Comparison of ENCODE assay signal across 12 cellular contexts in genomic region chr12:95224202-95225170, GRCh38. TPM values are rescaled to one million over a fixed set of nuclear protein-coding genes. Genes with fewer than 3 reads are reported as not detected.
DNase-seq lines count a peak whose midpoint lies in the region; ATAC-seq, FAIRE-seq and TF ChIP-seq lines count a peak whose summit lies in the region.
"Had no signal": no experiment of that assay in that cellular context is flagged by ENCODE, and none has a peak within 500 bp of the region (broad histone marks: within the 10 kb centered on the region; RNA-seq: fewer than 3 reads in every experiment).

No MANE protein-coding gene starts in this region.

- H2BK5ac ChIP-seq in IMR-90 (ENCODE audit: low read depth, low read length, poor library complexity, severe bottlenecking) = no peak overlapping the region
- no peak overlapping the region for H2BK5ac ChIP-seq in mesenchymal stem cell (ENCODE audit: low read depth, low read length, poor library complexity, severe bottlenecking)

- dilution Hi-C loops in IMR-90 (cut with HindIII; ENCODE audit: low sequenced_read_pairs, unreplicated experiment) = no loop called here

- H4K91ac ChIP-seq in IMR-90 (ENCODE audit: insufficient read depth, low read depth, low read length) = no peak overlapping the region
- H4K91ac ChIP-seq in mesenchymal stem cell (ENCODE audit: low read length) = no peak overlapping the region

- H2BK120ac ChIP-seq in IMR-90 (ENCODE audit: low read depth, low read length) (no peak overlapping the region), mesenchymal stem cell (ENCODE audit: low read depth, low read length) (no peak overlapping the region)

- peaks cover 12 to 56% of the 10 kb centered on the region in 2 experiments; a peak in 3 of 4 replicates for H3K79me1 ChIP-seq in IMR-90 (ENCODE audit: low read depth in 1 of 2, low read length in 2 of 2)
- peaks cover 4% of the 10 kb centered on the region for H3K79me1 ChIP-seq in mesenchymal stem cell (replicated peaks; ENCODE audit: low read length, poor library complexity, severe bottlenecking)

- H3K27me3 Mint-ChIP-seq in activated CD4-positive, alpha-beta T cell treated with anti-CD3 and anti-CD28 coated beads for 36 hours = no peaks in the 10 kb centered on the region
- H3K27me3 Mint-ChIP-seq in activated CD4-positive, alpha-beta T cell treated with anti-CD3 and anti-CD28 coated beads, Interleukin-2, amount 10 ng/mL, durations not matched to agents 7 days and 5 days = no peaks in the 10 kb centered on the region
- H3K27me3 Mint-ChIP-seq in astrocyte (ENCODE audit: low read depth, unreplicated experiment) = no peaks in the 10 kb centered on the region

- intact Hi-C loops in activated CD4-positive, alpha-beta T cell treated with anti-CD3 and anti-CD28 coated beads for 36 hours (cut with DNase I, micrococcal nuclease) = no loop called here
- intact Hi-C loops in IMR-90 (cut with micrococcal nuclease) = loop anchor here (5.0 kb wide), 1 partner anchor 38 kb away; no protein-coding TSS in a partner anchor

- 0 out of 2 replicates have a peak overlapping the region, but pooled peaks have one; percentile 33 for H3K23ac ChIP-seq in IMR-90 (ENCODE audit: low read depth, low read length)
- no peak overlapping the region for H3K23ac ChIP-seq in mesenchymal stem cell (ENCODE audit: low read length in 2 of 2)

- WGBS in IMR-90 (ENCODE audit: extremely low coverage in 2 of 2, insufficient read length in 1 of 2), 2 experiments = 100% methylated on average over 2 of the region's 8 CpGs; no CpG with 5 or more reads in 1 of the 2 experiments
- 97% methylated on average over 7 of the region's 8 CpGs for whole genome bisulfite sequencing in mesenchymal stem cell

- H2BK12ac ChIP-seq in mesenchymal stem cell (ENCODE audit: low read length in 2 of 2) = peak overlapping the region in 1 of 2 experiments; percentile 24

- CTCF ChIA-PET in activated CD4-positive, alpha-beta T cell treated with anti-CD3 and anti-CD28 coated beads for 36 hours (lab: Charles Lee) = interaction anchor here (0.6 to 0.8 kb wide), 3 partner anchors 247 to 764 kb away, joined by 3 read pairs; no protein-coding TSS in a partner anchor
- CTCF ChIA-PET in activated CD4-positive, alpha-beta T cell treated with anti-CD3 and anti-CD28 coated beads, Interleukin-2, amount 10 ng/mL, durations not matched to agents 7 days and 5 days (lab: Charles Lee) = no interaction called here
- CTCF ChIA-PET in IMR-90 (lab: Yijun Ruan, JAX) = interaction anchor here (1.0 kb wide), 1 partner anchor 110 kb away, joined by 3 read pairs; no protein-coding TSS in a partner anchor

- no peak overlapping the region for H4K5ac ChIP-seq in IMR-90 (ENCODE audit: low read depth, low read length)

- DNase-seq in activated CD4-positive, alpha-beta T cell treated with anti-CD3 and anti-CD28 coated beads for 36 hours = peak; percentile 40
- DNase-seq in activated CD4-positive, alpha-beta T cell treated with anti-CD3 and anti-CD28 coated beads, Interleukin-2, amount 10 ng/mL, durations not matched to agents 7 days and 5 days = no peak
- DNase-seq in IMR-90 (peak; percentile 84), astrocyte (ENCODE audit: low read depth) (peak; percentile 84), mesenchymal stem cell (peak; percentile 67), cortex of kidney (lab: John Stamatoyannopoulos, UW) (no peak), NCI-H1417 treated with DMSO at 0.1 percent for 48 hours (lab: John Stamatoyannopoulos, UW) (no peak)
- DNase-seq: activated CD8-positive, alpha-beta memory T cell treated with anti-CD3 and anti-CD28 coated beads, Interleukin-2, amount 50 U/mL, for 4 hours; dorsolateral prefrontal cortex; GDM1 had no signal

- peaks cover 30% of the 10 kb centered on the region for H3K36me3 Mint-ChIP-seq in activated CD4-positive, alpha-beta T cell treated with anti-CD3 and anti-CD28 coated beads for 36 hours (ENCODE audit: low read depth)
- H3K36me3 Mint-ChIP-seq in activated CD4-positive, alpha-beta T cell treated with anti-CD3 and anti-CD28 coated beads, Interleukin-2, amount 10 ng/mL, durations not matched to agents 7 days and 5 days (ENCODE audit: low read depth) = peaks cover 13% of the 10 kb centered on the region
- H3K36me3 Mint-ChIP-seq in astrocyte (ENCODE audit: low read depth, unreplicated experiment) = peaks cover 5% of the 10 kb centered on the region

- peak overlapping the region; percentile 70 for H3K27ac Mint-ChIP-seq in activated CD4-positive, alpha-beta T cell treated with anti-CD3 and anti-CD28 coated beads for 36 hours
- no peak overlapping the region for H3K27ac Mint-ChIP-seq in activated CD4-positive, alpha-beta T cell treated with anti-CD3 and anti-CD28 coated beads, Interleukin-2, amount 10 ng/mL, durations not matched to agents 7 days and 5 days
- peak overlapping the region; percentile 73 for H3K27ac Mint-ChIP-seq in astrocyte (ENCODE audit: unreplicated experiment)

- in situ Hi-C loops in IMR-90 (cut with MboI; ENCODE audit: low sequenced_read_pairs) = no loop called here

- H3K9me3 ChIP-seq in IMR-90 (ENCODE audit: control insufficient read depth, insufficient read depth, low read length) = no peaks in the 10 kb centered on the region
- no peaks in the 10 kb centered on the region for H3K9me3 ChIP-seq in astrocyte (ENCODE audit: insufficient read depth, low read depth, low read length)
- H3K9me3 ChIP-seq in mesenchymal stem cell (ENCODE audit: control insufficient read depth, low read length) = no peaks in the 10 kb centered on the region

- H2AK5ac ChIP-seq in IMR-90 (ENCODE audit: low read depth, low read length) (0 out of 2 replicates have a peak overlapping the region, but pooled peaks have one; percentile 21), mesenchymal stem cell (ENCODE audit: low read length, severe bottlenecking) (no peak overlapping the region)

- H3K9me3 Mint-ChIP-seq in activated CD4-positive, alpha-beta T cell treated with anti-CD3 and anti-CD28 coated beads for 36 hours (ENCODE audit: low read depth) = no peaks in the 10 kb centered on the region
- peaks cover 2% of the 10 kb centered on the region for H3K9me3 Mint-ChIP-seq in activated CD4-positive, alpha-beta T cell treated with anti-CD3 and anti-CD28 coated beads, Interleukin-2, amount 10 ng/mL, durations not matched to agents 7 days and 5 days
- no peaks in the 10 kb centered on the region for H3K9me3 Mint-ChIP-seq in astrocyte (ENCODE audit: unreplicated experiment)

- H3K4me1 Mint-ChIP-seq in activated CD4-positive, alpha-beta T cell treated with anti-CD3 and anti-CD28 coated beads for 36 hours = peaks cover 47% of the 10 kb centered on the region
- H3K4me1 Mint-ChIP-seq in activated CD4-positive, alpha-beta T cell treated with anti-CD3 and anti-CD28 coated beads, Interleukin-2, amount 10 ng/mL, durations not matched to agents 7 days and 5 days = peaks cover 12% of the 10 kb centered on the region
- H3K4me1 Mint-ChIP-seq in astrocyte (ENCODE audit: low read depth, unreplicated experiment) = peaks cover 22% of the 10 kb centered on the region

- H3K4me3 Mint-ChIP-seq in activated CD4-positive, alpha-beta T cell treated with anti-CD3 and anti-CD28 coated beads for 36 hours = no peak overlapping the region
- H3K4me3 Mint-ChIP-seq in activated CD4-positive, alpha-beta T cell treated with anti-CD3 and anti-CD28 coated beads, Interleukin-2, amount 10 ng/mL, durations not matched to agents 7 days and 5 days = no peak overlapping the region
- H3K4me3 Mint-ChIP-seq in astrocyte (ENCODE audit: unreplicated experiment) = peak overlapping the region; percentile 43

- H2BK15ac ChIP-seq in IMR-90 (ENCODE audit: low read depth, low read length) (no peak overlapping the region; the same call in 2 of the 3 replicates), mesenchymal stem cell (ENCODE audit: low read depth, poor library complexity, severe bottlenecking) (peak overlapping the region; percentile 40)

- H2BK20ac ChIP-seq in IMR-90 (ENCODE audit: low read depth, low read length) = no peak overlapping the region

- no peak overlapping the region for H3K9ac ChIP-seq in IMR-90 (ENCODE audit: low read depth, low read length)
- no peak overlapping the region for H3K9ac ChIP-seq in astrocyte (ENCODE audit: low read length)
- no peak overlapping the region for H3K9ac ChIP-seq in mesenchymal stem cell (ENCODE audit: low read length)

- 0 out of 2 replicates have a peak overlapping the region, but pooled peaks have one; percentile 47 for H3K4ac ChIP-seq in IMR-90 (ENCODE audit: low read depth, low read length)
- H3K4ac ChIP-seq in mesenchymal stem cell (ENCODE audit: low read depth in 1 of 2, low read length in 2 of 2) = peak overlapping the region in 1 of 2 experiments; percentile 9

- H4K8ac ChIP-seq in IMR-90 (ENCODE audit: low read depth in 2 of 2, low read length in 2 of 2) (no peak overlapping the region), mesenchymal stem cell (ENCODE audit: low read length) (no peak overlapping the region)

- H3K36me3 ChIP-seq in IMR-90 (ENCODE audit: control insufficient read depth, insufficient read depth, low read length) = peaks cover 7% of the 10 kb centered on the region
- H3K36me3 ChIP-seq in astrocyte (ENCODE audit: insufficient read depth, low read length) = no peaks in the 10 kb centered on the region
- peaks cover 6 to 7% of the 10 kb centered on the region in 2 experiments for H3K36me3 ChIP-seq in mesenchymal stem cell (ENCODE audit: control insufficient read depth in 1 of 2, insufficient read depth in 2 of 2, low read depth in 1 of 2, low read length in 2 of 2)

- no TSS peak for BruUV-seq in IMR-90 (replicated peaks; lab: Mats Ljungman, UMichigan)

- H3K4me3 ChIP-seq in IMR-90 (ENCODE audit: insufficient read depth, low read depth, low read length) = no peak overlapping the region
- no peak overlapping the region for H3K4me3 ChIP-seq in astrocyte (ENCODE audit: insufficient read depth, low read depth, low read length)
- H3K4me3 ChIP-seq in mesenchymal stem cell (ENCODE audit: insufficient read depth in 1 of 2, low read depth in 1 of 2, low read length in 2 of 2) = no peak overlapping the region
- H3K4me3 ChIP-seq: dorsolateral prefrontal cortex had no signal

- peaks cover 19% of the 10 kb centered on the region for H3K9me1 ChIP-seq in IMR-90 (ENCODE audit: insufficient read depth, low read length)

- peak; percentile 95 for ATAC-seq in activated CD4-positive, alpha-beta T cell treated with anti-CD3 and anti-CD28 coated beads for 36 hours
- ATAC-seq in IMR-90 (ENCODE audit: low read depth) = peak; percentile 73
- no peak for ATAC-seq in GM19023 (IDR thresholded peaks at IDR 0.05; ENCODE audit: unreplicated experiment)

- peaks cover 11% of the 10 kb centered on the region for H3K4me1 ChIP-seq in IMR-90 (ENCODE audit: control insufficient read depth, insufficient read depth, low read length)
- H3K4me1 ChIP-seq in astrocyte (ENCODE audit: insufficient read depth, low read length) = peaks cover 7% of the 10 kb centered on the region
- H3K4me1 ChIP-seq in mesenchymal stem cell (ENCODE audit: control insufficient read depth, insufficient read depth, low read depth, low read length) = peaks cover 11% of the 10 kb centered on the region

- H3K14ac ChIP-seq in IMR-90 (replicated peaks; ENCODE audit: low read depth, low read length) = peak overlapping the region; percentile 30; the same call in 1 of the 2 replicates
- no peak overlapping the region for H3K14ac ChIP-seq in mesenchymal stem cell (ENCODE audit: low read length in 2 of 2)

- H3K18ac ChIP-seq in IMR-90 (ENCODE audit: low read depth, low read length) (no peak overlapping the region), mesenchymal stem cell (ENCODE audit: low read depth in 1 of 2, low read length in 2 of 2) (no peak overlapping the region)

- no peaks in the 10 kb centered on the region for H3K27me3 ChIP-seq in IMR-90 (ENCODE audit: control insufficient read depth, insufficient read depth, low read length)
- H3K27me3 ChIP-seq in astrocyte (ENCODE audit: insufficient read depth, low read length) = no peaks in the 10 kb centered on the region
- no peaks in the 10 kb centered on the region for H3K27me3 ChIP-seq in mesenchymal stem cell (ENCODE audit: control insufficient read depth in 1 of 2, insufficient read depth in 1 of 2, low read length in 2 of 2)
- H3K27me3 ChIP-seq: dorsolateral prefrontal cortex had no signal

- no peak overlapping the region for H3K56ac ChIP-seq in IMR-90 (ENCODE audit: extremely low read depth, insufficient read depth, low read length)

- H4K20me1 ChIP-seq in IMR-90 (ENCODE audit: insufficient read depth, low read length) (peaks cover 33% of the 10 kb centered on the region), astrocyte (ENCODE audit: insufficient read depth, low read length) (peaks cover 57% of the 10 kb centered on the region)

- POLR2A ChIA-PET in activated CD4-positive, alpha-beta T cell treated with anti-CD3 and anti-CD28 coated beads for 36 hours (lab: Charles Lee) = interaction anchor here (0.6 to 0.7 kb wide), 2 partner anchors 299 to 871 kb away, joined by 3 read pairs; no protein-coding TSS in a partner anchor
- POLR2A ChIA-PET in activated CD4-positive, alpha-beta T cell treated with anti-CD3 and anti-CD28 coated beads, Interleukin-2, amount 10 ng/mL, durations not matched to agents 7 days and 5 days (lab: Charles Lee) = no interaction called here
- POLR2A ChIA-PET in IMR-90 (lab: Charles Lee; ENCODE audit: unreplicated experiment) = no interaction called here

- H3K4me2 ChIP-seq in IMR-90 (ENCODE audit: low read depth, low read length) (no peak overlapping the region; the same call in 1 of the 2 replicates), astrocyte (ENCODE audit: low read length) (peak overlapping the region; percentile 6), mesenchymal stem cell (ENCODE audit: low read length, poor library complexity, severe bottlenecking) (no peak overlapping the region)

- H3K79me2 ChIP-seq in astrocyte (ENCODE audit: insufficient read depth, low read length) = peaks cover 98% of the 10 kb centered on the region

- TF ChIP-seq CTCF in IMR-90 (conservative IDR thresholded peaks at IDR 0.05; ENCODE audit: low read depth, low read length) (no peak), astrocyte (IDR thresholded peaks at IDR 0.05; ENCODE audit: insufficient read depth, low read depth, low read length) (no peak)

- TF ChIP-seq POLR2A in IMR-90 (IDR thresholded peaks at IDR 0.05; ENCODE audit: low read depth, low read length) = no peak

- H2AK9ac ChIP-seq in IMR-90 (replicated peaks; ENCODE audit: low read depth, low read length, poor library complexity) = peak overlapping the region; percentile 44

- H2AFZ ChIP-seq in IMR-90 (replicated peaks; ENCODE audit: low read length, poor library complexity) (no peak overlapping the region), astrocyte (ENCODE audit: low read depth, low read length) (no peak overlapping the region), mesenchymal stem cell (ENCODE audit: low read depth, low read length) (no peak overlapping the region)

- FAIRE-seq in astrocyte (lab: Jason Lieb, UNC) = peak; percentile 76
- FAIRE-seq: A204.1 had no signal

- no peak overlapping the region for H3K27ac ChIP-seq in IMR-90 (ENCODE audit: insufficient read depth, low read length)
- H3K27ac ChIP-seq in astrocyte (ENCODE audit: low read depth, low read length) = no peak overlapping the region
- H3K27ac ChIP-seq in mesenchymal stem cell (ENCODE audit: low read length, poor library complexity, severe bottlenecking) = peak overlapping the region; percentile 8

- TF ChIP-seq RAD21 in IMR-90 (IDR thresholded peaks at IDR 0.05; ENCODE audit: low read length) = no peak

RNA-seq across cellular contexts. Expression of gene VEZT, which starts 6.9 kb away (rescaled TPM):
- total RNA-seq in activated CD4-positive, alpha-beta T cell treated with anti-CD3 and anti-CD28 coated beads for 36 hours = 10 to 100 TPM; 55.8 to 72.7 TPM
- 10 to 100 TPM; 33.3 to 41.7 TPM for total RNA-seq in activated CD4-positive, alpha-beta T cell treated with anti-CD3 and anti-CD28 coated beads, Interleukin-2, amount 10 ng/mL, durations not matched to agents 7 days and 5 days
- 83.6 and 90.2 TPM in 2 replicates for total RNA-seq in IMR-90 (2012; rRNA removed)
- 44.6 and 54.5 TPM in 2 replicates for polyA plus RNA-seq in IMR-90 (2012; rRNA removed)
- polyA plus RNA-seq in IMR-90 (2012; cell fraction: cytosol; rRNA removed) = 11.2 and 16.4 TPM in 2 replicates
- 5.8 and 62.0 TPM in 2 replicates for polyA plus RNA-seq in IMR-90 (2012; cell fraction: nucleus; rRNA removed; ENCODE audit: low replicate concordance)
- 106 and 107 TPM in 2 replicates for total RNA-seq in astrocyte
- 67.5 TPM for polyA plus RNA-seq in mesenchymal stem cell (2013, experiment 1 of 2)
- 66.4 TPM for polyA plus RNA-seq in mesenchymal stem cell (2013, experiment 2 of 2)

RNA-seq across cellular contexts. Expression of gene FGD6, which starts 7.2 kb away (rescaled TPM):
- total RNA-seq in activated CD4-positive, alpha-beta T cell treated with anti-CD3 and anti-CD28 coated beads for 36 hours = 1 to 10 TPM; 1.1 to 1.3 TPM
- total RNA-seq in activated CD4-positive, alpha-beta T cell treated with anti-CD3 and anti-CD28 coated beads, Interleukin-2, amount 10 ng/mL, durations not matched to agents 7 days and 5 days = under 1 TPM; 0.56 to 0.69 TPM
- 9.5 and 9.7 TPM in 2 replicates for total RNA-seq in IMR-90 (2012; rRNA removed)
- polyA plus RNA-seq in IMR-90 (2012; rRNA removed) = 2.0 and 2.6 TPM in 2 replicates
- polyA plus RNA-seq in IMR-90 (2012; cell fraction: cytosol; rRNA removed) = 0.42 and 0.52 TPM in 2 replicates
- 1.0 and 11.0 TPM in 2 replicates for polyA plus RNA-seq in IMR-90 (2012; cell fraction: nucleus; rRNA removed; ENCODE audit: low replicate concordance)
- 25.3 and 26.5 TPM in 2 replicates for total RNA-seq in astrocyte
- 3.5 TPM for polyA plus RNA-seq in mesenchymal stem cell (2013, experiment 1 of 2)
- 3.6 TPM for polyA plus RNA-seq in mesenchymal stem cell (2013, experiment 2 of 2)

Comparison
In these comparisons a context has a peak if more than half of its experiments do, and no peak if none do; other contexts are left out.
1. DNase-seq: peak in activated CD4-positive, alpha-beta T cell treated with anti-CD3 and anti-CD28 coated beads for 36 hours (single experiment), IMR-90 (single experiment), astrocyte (single experiment) and mesenchymal stem cell (single experiment); none in activated CD4-positive, alpha-beta T cell treated with anti-CD3 and anti-CD28 coated beads, Interleukin-2, amount 10 ng/mL, durations not matched to agents 7 days and 5 days (single experiment), cortex of kidney (single experiment) and NCI-H1417 treated with DMSO at 0.1 percent for 48 hours (single experiment).